ENCODE assay signal across 8 cellular contexts in the genomic region with DNA sequence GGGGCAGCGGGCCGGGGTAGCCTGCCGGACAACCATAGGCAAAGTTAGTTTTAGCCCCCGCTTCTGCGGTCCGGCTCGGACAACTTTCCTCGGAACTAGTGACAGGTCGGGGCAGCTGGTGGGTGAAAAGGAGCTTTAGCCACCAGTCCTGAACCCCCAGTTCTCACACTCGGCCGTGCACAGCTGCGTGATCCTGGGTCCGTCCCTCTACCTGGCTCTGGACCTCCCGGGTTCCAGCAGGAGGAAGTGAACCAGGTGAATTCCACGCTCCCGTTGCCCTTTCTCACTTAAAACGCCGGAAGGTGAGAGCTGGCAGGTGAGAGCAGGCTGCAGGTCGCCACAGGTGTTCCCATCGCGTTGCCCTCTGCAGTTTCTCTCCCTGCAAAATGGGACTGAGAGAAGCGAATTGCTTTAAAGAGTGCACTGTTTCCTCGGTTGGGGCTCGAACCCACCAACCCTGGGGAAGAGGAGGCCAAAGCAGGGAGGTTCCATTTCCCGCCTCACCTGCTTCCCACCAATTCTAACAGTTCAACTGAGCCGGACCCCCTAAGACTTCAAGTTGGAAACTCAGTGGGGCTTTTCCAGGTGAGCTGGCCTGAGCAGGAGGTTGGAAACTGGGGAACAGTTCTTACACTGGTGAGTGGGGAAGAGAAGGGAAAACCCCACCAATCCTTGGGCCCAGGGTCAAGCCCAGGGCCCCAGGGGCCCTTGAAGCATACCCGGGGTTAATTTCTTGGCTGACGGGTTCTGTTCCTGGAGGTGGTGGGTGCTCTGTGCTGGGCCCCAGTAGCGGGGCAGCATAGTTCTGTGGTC. TPM values are rescaled to one million over a fixed set of nuclear protein-coding genes. Genes with fewer than 3 reads are reported as not detected.
DNase-seq lines count a peak whose midpoint lies in the region; ATAC-seq and TF ChIP-seq lines count a peak whose summit lies in the region.

No MANE protein-coding gene starts in this region.

- CTCF ChIA-PET in CD8-positive, alpha-beta memory T cell (lab: Charles Lee): interaction anchor here (0.7 to 23.5 kb wide), 8 partner anchors 9 to 778 kb away, joined by 3 to 532 read pairs (median 4); no protein-coding TSS in a partner anchor

- H3K4me1 ChIP-seq in CD8-positive, alpha-beta memory T cell (ENCODE audit: insufficient read depth, low read length): peaks cover 58% of the 10 kb centered on the region

- no peak for ATAC-seq in central memory CD8-positive, alpha-beta T cell (replicated peaks; ENCODE audit: extremely low read depth, poor library complexity, severe bottlenecking)
- no peak for ATAC-seq in natural killer cell
- ATAC-seq in GM19467 (IDR thresholded peaks at IDR 0.05; ENCODE audit: unreplicated experiment): no peak
- no peak for ATAC-seq in GM21576 (IDR thresholded peaks at IDR 0.05; ENCODE audit: unreplicated experiment)

- no peaks in the 10 kb centered on the region for H3K9me3 ChIP-seq in CD8-positive, alpha-beta memory T cell (ENCODE audit: low read length)

- H3K36me3 Mint-ChIP-seq in CD8-positive, alpha-beta memory T cell: peaks cover 0 to 3% (median 0%) of the 10 kb centered on the region in 3 donors
- peaks cover 21% of the 10 kb centered on the region for H3K36me3 Mint-ChIP-seq in central memory CD8-positive, alpha-beta T cell (ENCODE audit: insufficient read depth)
- H3K36me3 Mint-ChIP-seq in natural killer cell: no peaks in the 10 kb centered on the region

- no peaks in the 10 kb centered on the region for H3K36me3 ChIP-seq in CD8-positive, alpha-beta memory T cell (ENCODE audit: insufficient read depth, low read length)

- intact Hi-C loops in natural killer cell (cut with micrococcal nuclease): loop anchor here (5.0 kb wide), 1 partner anchor 296 kb away; no protein-coding TSS in a partner anchor

- H3K27me3 Mint-ChIP-seq in CD8-positive, alpha-beta memory T cell: no peaks in the 10 kb centered on the region
- H3K27me3 Mint-ChIP-seq in central memory CD8-positive, alpha-beta T cell: no peaks in the 10 kb centered on the region
- peaks cover 0 to 5% of the 10 kb centered on the region in 2 donors for H3K27me3 Mint-ChIP-seq in natural killer cell (ENCODE audit: low read depth in 2 of 2)

- H3K4me3 ChIP-seq in CD8-positive, alpha-beta memory T cell (ENCODE audit: low read length): peak overlapping the region; percentile 98
- H3K4me3 ChIP-seq in LNCaP clone FGC (ENCODE audit: low read depth, low read length): peak overlapping the region; percentile 60

- peak overlapping the region; percentile 86 to 94 (median 90) for H3K4me3 Mint-ChIP-seq in CD8-positive, alpha-beta memory T cell
- H3K4me3 Mint-ChIP-seq in central memory CD8-positive, alpha-beta T cell: peak overlapping the region; percentile 81
- H3K4me3 Mint-ChIP-seq in natural killer cell: peak overlapping the region; percentile 82

- H3K27me3 ChIP-seq in CD8-positive, alpha-beta memory T cell (ENCODE audit: insufficient read depth, low read length, poor library complexity, severe bottlenecking): no peaks in the 10 kb centered on the region

- DNase-seq in CD8-positive, alpha-beta memory T cell: peak in 1 of 5 donors; percentile 12
- no peak for DNase-seq in LNCaP clone FGC (ENCODE audit: low read depth)
- no peak for DNase-seq in central memory CD8-positive, alpha-beta T cell (ENCODE audit: low spot score in 2 of 2)
- no peak for DNase-seq in natural killer cell
- DNase-seq in AML-193 (lab: John Stamatoyannopoulos, UW): no peak
- no peak for DNase-seq in effector CD4-positive, alpha-beta T cell

- no peak for TF ChIP-seq CTCF in LNCaP clone FGC (IDR thresholded peaks at IDR 0.05; ENCODE audit: control insufficient read depth, extremely low read depth, insufficient read depth)
- no peak for TF ChIP-seq CTCF in natural killer cell (IDR thresholded peaks at IDR 0.05)

- H3K9me3 Mint-ChIP-seq in CD8-positive, alpha-beta memory T cell: no peaks in the 10 kb centered on the region
- peaks cover 5% of the 10 kb centered on the region for H3K9me3 Mint-ChIP-seq in central memory CD8-positive, alpha-beta T cell
- no peaks in the 10 kb centered on the region for H3K9me3 Mint-ChIP-seq in natural killer cell

- POLR2A ChIA-PET in CD8-positive, alpha-beta memory T cell (lab: Charles Lee): interaction anchor here (1.5 kb wide), 1 partner anchor 46 kb away, joined by 13 read pairs; no protein-coding TSS in a partner anchor

- H3K27ac Mint-ChIP-seq in CD8-positive, alpha-beta memory T cell: peak overlapping the region in 7 of 8 donors; percentile 77 to 96 (median 90)
- H3K27ac Mint-ChIP-seq in central memory CD8-positive, alpha-beta T cell (ENCODE audit: low read depth): peak overlapping the region; percentile 77
- H3K27ac Mint-ChIP-seq in natural killer cell: peak overlapping the region in 1 of 2 donors; percentile 87

- peak overlapping the region; percentile 54 for H3K27ac ChIP-seq in CD8-positive, alpha-beta memory T cell (ENCODE audit: low read depth, low read length)

- peaks cover 53 to 68% (median 54%) of the 10 kb centered on the region in 3 donors for H3K4me1 Mint-ChIP-seq in CD8-positive, alpha-beta memory T cell
- peaks cover 59% of the 10 kb centered on the region for H3K4me1 Mint-ChIP-seq in central memory CD8-positive, alpha-beta T cell
- H3K4me1 Mint-ChIP-seq in natural killer cell: peaks cover 24 to 55% of the 10 kb centered on the region in 2 donors

RNA-seq across cellular contexts. Expression of a gene that starts 0.5 kb away (rescaled TPM):
- 100 to 1,000 TPM; 356 to 388 TPM for total RNA-seq in CD8-positive, alpha-beta memory T cell
- polyA plus RNA-seq in CD8-positive, alpha-beta memory T cell: 131 TPM
- 10 to 100 TPM; 11.6 to 42.1 (median 13.0) TPM for total RNA-seq in natural killer cell

Comparison
In these comparisons a context has a peak if more than half of its experiments do, and no peak if none do; other contexts are left out.
1. RNA of a gene that starts 0.5 kb away (total RNA-seq): 356 to 388 TPM in CD8-positive, alpha-beta memory T cell; 11.6 to 42.1 TPM in natural killer cell; every median in the first group is over 4 times any median in the second.
2. Peak in every context shown above with its lines, with median percentiles within 50 percentile points of each other: H3K4me3 Mint-ChIP-seq.